Comparison of ENCODE assay signal across 7 cellular contexts in genomic region chr1:210918893-210919292, GRCh38.
"Had no signal": no experiment of that assay in that cellular context is flagged by ENCODE, and none has a peak within 500 bp of the region (broad histone marks: within the 10 kb centered on the region; RNA-seq: fewer than 3 reads in every experiment).

No MANE protein-coding gene starts in this region.

- H3K27ac ChIP-seq: HL-60 had no signal

- H3K4me3 ChIP-seq: GM23338 had no signal

- FAIRE-seq: H1, H54 had no signal

- H3K4me2 ChIP-seq: GM23338 had no signal

- H2AFZ ChIP-seq: GM23338 had no signal

- DNase-seq: H9, HCEC 1CT, KG1 had no signal

- ATAC-seq: GM23338 had no signal
